In the genomic region with DNA sequence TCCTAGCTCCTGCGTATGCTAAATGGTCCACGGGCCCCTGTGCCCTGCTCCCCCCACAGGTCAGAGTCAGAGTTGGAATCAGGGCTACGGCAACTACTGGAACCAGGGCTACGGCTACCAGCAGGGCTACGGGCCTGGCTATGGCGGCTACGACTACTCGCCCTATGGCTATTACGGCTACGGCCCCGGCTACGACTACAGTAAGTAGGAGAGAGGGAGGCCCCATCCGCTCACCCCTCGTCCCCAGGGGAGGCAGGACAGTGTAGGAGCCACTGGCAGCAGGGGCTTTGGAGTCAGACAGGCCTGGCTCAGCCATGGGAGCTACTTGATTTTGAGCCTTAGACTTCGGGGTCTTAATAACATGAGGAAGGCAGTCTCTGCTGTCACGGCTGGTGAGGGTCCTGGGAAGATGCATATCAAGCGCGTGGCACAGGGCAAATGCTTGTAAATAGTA, we compare ENCODE assay signal across 23 cellular contexts. TPM values are rescaled to one million over a fixed set of nuclear protein-coding genes. Genes with fewer than 3 reads are reported as not detected.
DNase-seq lines count a peak whose midpoint lies in the region; ATAC-seq, FAIRE-seq and TF ChIP-seq lines count a peak whose summit lies in the region.
"Had no signal": no experiment of that assay in that cellular context is flagged by ENCODE, and none has a peak within 500 bp of the region (broad histone marks: within the 10 kb centered on the region; RNA-seq: fewer than 3 reads in every experiment).

No MANE protein-coding gene starts in this region.

- H3K4me1 ChIP-seq in HEK293 (ENCODE audit: control insufficient read depth, insufficient read depth, low read length) (peaks cover 6% of the 10 kb centered on the region; the same call in 1 of the 2 replicates), GM12878 (ENCODE audit: control insufficient read depth, insufficient read depth, low read length) (peaks cover 15% of the 10 kb centered on the region), neutrophil (ENCODE audit: control insufficient read depth in 1 of 2, insufficient read depth in 1 of 2, low read depth in 1 of 2, low read length in 1 of 2) (peaks cover 33 to 39% of the 10 kb centered on the region in 2 experiments), ovary (ENCODE audit: insufficient read depth) (peaks cover 10% of the 10 kb centered on the region)

- peaks cover 20 to 99% of the 10 kb centered on the region in 2 experiments for H3K36me3 ChIP-seq in HEK293 (ENCODE audit: control insufficient read depth in 2 of 2, insufficient read depth in 1 of 2, low read length in 2 of 2)
- peaks cover 60 to 64% of the 10 kb centered on the region in 2 experiments for H3K36me3 ChIP-seq in GM12878 (ENCODE audit: control insufficient read depth in 2 of 2, insufficient read depth in 2 of 2, low read length in 1 of 2)
- H3K36me3 ChIP-seq in neutrophil: peaks cover 85% of the 10 kb centered on the region
- no peaks in the 10 kb centered on the region for H3K36me3 ChIP-seq in ovary

- no peaks in the 10 kb centered on the region for H3K9me3 Mint-ChIP-seq in Calu3 (ENCODE audit: low read depth, unreplicated experiment)

- peaks cover 49% of the 10 kb centered on the region for H3K79me2 ChIP-seq in GM12878 (ENCODE audit: control insufficient read depth, insufficient read depth, low read length)

- no peak overlapping the region for H3K9ac ChIP-seq in GM12878 (ENCODE audit: control insufficient read depth, insufficient read depth, low read length)
- H3K9ac ChIP-seq: parathyroid adenoma had no signal

- BruUV-seq in Calu3 (replicated peaks; lab: Mats Ljungman, UMichigan) (no TSS peak), GM12878 (replicated peaks; lab: Mats Ljungman, UMichigan) (no TSS peak)

- H2AFZ ChIP-seq in GM12878 (ENCODE audit: control insufficient read depth, low read depth, low read length): no peak overlapping the region
- H2AFZ ChIP-seq: parathyroid adenoma had no signal

- H3K4me3 Mint-ChIP-seq in Calu3 (ENCODE audit: low read depth, unreplicated experiment): no peak overlapping the region

- H3K27ac Mint-ChIP-seq in Calu3 (ENCODE audit: unreplicated experiment): peak overlapping the region; percentile 37

- no peak overlapping the region for H3K4me3 ChIP-seq in HEK293 (ENCODE audit: low read depth, low read length)
- no peak overlapping the region for H3K4me3 ChIP-seq in GM12878
- H3K4me3 ChIP-seq in neutrophil (ENCODE audit: low read depth in 1 of 2, low read length in 1 of 2): no peak overlapping the region
- no peak overlapping the region for H3K4me3 ChIP-seq in ovary
- H3K4me3 ChIP-seq: thoracic aorta had no signal

- intact Hi-C loops in Calu3 (cut with micrococcal nuclease; ENCODE audit: unreplicated experiment): no loop called here
- intact Hi-C loops in GM12878 (cut with micrococcal nuclease; ENCODE audit: unreplicated experiment): no loop called here
- intact Hi-C loops in ovary (cut with DNase I): no loop called here

- POLR2A ChIA-PET in HEK293 (lab: Yijun Ruan, JAX) (interaction anchor here (0.6 kb wide), 1 partner anchor 10 kb away, joined by 4 read pairs; no protein-coding TSS in a partner anchor), GM12878 (lab: Charles Lee) (interaction anchor here (2.0 kb wide), 1 partner anchor 22 kb away, joined by 4 read pairs; the partner anchor contains the start of gene PHYKPL)

- H3K9me3 ChIP-seq in HEK293 (ENCODE audit: control insufficient read depth, insufficient read depth, low read depth, low read length): no peaks in the 10 kb centered on the region
- H3K9me3 ChIP-seq in GM12878 (replicated peaks; ENCODE audit: control insufficient read depth, insufficient read depth, low read length): no peaks in the 10 kb centered on the region
- no peaks in the 10 kb centered on the region for H3K9me3 ChIP-seq in neutrophil
- no peaks in the 10 kb centered on the region for H3K9me3 ChIP-seq in ovary
- H3K9me3 ChIP-seq: thoracic aorta had no signal

- FAIRE-seq in GM12878 (lab: Jason Lieb, UNC): no peak
- FAIRE-seq in GM19239 (lab: Jason Lieb, UNC): no peak
- FAIRE-seq: astrocyte, frontal cortex, GM18507 had no signal

- 95% methylated on average over 18 of the region's 18 CpGs for WGBS in GM12878 (ENCODE audit: insufficient coverage, insufficient replicate concordance, low lambda C conversion rate, missing lambda C conversion rate)
- WGBS in ovary, 3 donors: 85 to 89% (median 87%) methylated on average over 18 of the region's 18 CpGs

- RAD21 ChIA-PET in GM12878 (lab: Charles Lee; ENCODE audit: unreplicated experiment): no interaction called here

- in situ Hi-C loops in GM12878 (cut with MboI): no loop called here

- peaks cover 24% of the 10 kb centered on the region for H4K20me1 ChIP-seq in GM12878 (ENCODE audit: control insufficient read depth, insufficient read depth)

- H3K4me1 Mint-ChIP-seq in Calu3 (ENCODE audit: low read depth, unreplicated experiment): peaks cover 47% of the 10 kb centered on the region

- no peak for DNase-seq in Calu3
- no peak for DNase-seq in GM12878 (ENCODE audit: low read depth, low spot score)
- DNase-seq in ovary: no peak
- no peak for DNase-seq in GM19239 (ENCODE audit: insufficient read length, low spot score)
- DNase-seq: IMR-90; MV-4-11; NCI-H1930; NCI-H446 treated with DMSO at 0.1 percent for 48 hours; stimulated activated CD4-positive, alpha-beta T cell treated with anti-CD3 and anti-CD28 coated beads, Interleukin-4, amount 100 ng/mL, for 4 hours; stimulated activated CD8-positive, alpha-beta memory T cell treated with anti-CD3 and anti-CD28 coated beads, Interleukin-4, amount 100 ng/mL, for 48 hours had no signal

- TF ChIP-seq POLR2A in GM12878 (IDR thresholded peaks at IDR 0.05; ENCODE audit: low read depth, low read length) (peak; percentile 39), ovary (IDR thresholded peaks at IDR 0.05) (no peak)

- peak overlapping the region; percentile 12 for H3K4me2 ChIP-seq in GM12878 (ENCODE audit: control insufficient read depth, insufficient read depth)

- ATAC-seq in GM12878 (no peak), GM21786 (IDR thresholded peaks at IDR 0.05; ENCODE audit: unreplicated experiment) (no peak)
- ATAC-seq: left colon, Right ventricle myocardium inferior had no signal

- CTCF ChIA-PET in Calu3 (lab: Charles Lee) (no interaction called here), HEK293 (lab: Yijun Ruan, JAX) (no interaction called here), GM12878 (lab: Yijun Ruan, JAX) (interaction anchor here (1.1 kb wide), 1 partner anchor 21 kb away, joined by 3 read pairs; no protein-coding TSS in a partner anchor)

- no peaks in the 10 kb centered on the region for H3K27me3 Mint-ChIP-seq in Calu3 (ENCODE audit: unreplicated experiment)

- peaks cover 96% of the 10 kb centered on the region for H3K36me3 Mint-ChIP-seq in Calu3 (ENCODE audit: insufficient read depth, unreplicated experiment)

- SMC1A ChIA-PET in GM12878 (lab: Charles Lee; ENCODE audit: uncharacterized antibody, unreplicated experiment): no interaction called here

- TF ChIP-seq CTCF in Calu3 (IDR thresholded peaks at IDR 0.05; ENCODE audit: unreplicated experiment): no peak
- no peak for TF ChIP-seq CTCF in HEK293 (tag by site-specific recombination; IDR thresholded peaks at IDR 0.05)
- no peak for TF ChIP-seq CTCF in GM12878 (IDR thresholded peaks at IDR 0.05 in 2 of 3, conservative IDR thresholded peaks at IDR 0.05 in 1 of 3; ENCODE audit: control insufficient read depth in 2 of 3, extremely low read depth in 1 of 3, insufficient read depth in 1 of 3, low read depth in 3 of 3, low read length in 3 of 3)
- no peak for TF ChIP-seq CTCF in neutrophil (IDR thresholded peaks at IDR 0.05)
- TF ChIP-seq CTCF in ovary (IDR thresholded peaks at IDR 0.05): no peak

- peak overlapping the region; percentile 3; the same call in 1 of the 2 replicates for H3K27ac ChIP-seq in HEK293 (ENCODE audit: extremely low read depth, low read depth, low read length)
- no peak overlapping the region for H3K27ac ChIP-seq in GM12878 (ENCODE audit: control insufficient read depth, insufficient read depth)
- H3K27ac ChIP-seq in neutrophil: peak overlapping the region; percentile 10
- H3K27ac ChIP-seq in ovary: no peak overlapping the region
- H3K27ac ChIP-seq: epithelial cell of prostate, parathyroid adenoma, thoracic aorta had no signal

- H3K27me3 ChIP-seq in GM12878 (replicated peaks in 1 of 2; ENCODE audit: control insufficient read depth in 2 of 2, insufficient read depth in 2 of 2, low read length in 1 of 2) (no peaks in the 10 kb centered on the region), neutrophil (no peaks in the 10 kb centered on the region), ovary (no peaks in the 10 kb centered on the region)

- no peak for TF ChIP-seq RAD21 in GM12878 (IDR thresholded peaks at IDR 0.05; ENCODE audit: insufficient read depth, low read depth, low read length)

- no peak for TF ChIP-seq EP300 in GM12878 (IDR thresholded peaks at IDR 0.05; ENCODE audit: borderline replicate concordance in 1 of 2, control insufficient read depth in 1 of 2, low read depth in 2 of 2, low read length in 2 of 2)
- TF ChIP-seq EP300 in ovary (IDR thresholded peaks at IDR 0.05): no peak

RNA-seq across cellular contexts. Expression of gene HNRNPAB, which starts 5.8 kb away (rescaled TPM):
- total RNA-seq in Calu3 (2022) (306 and 314 TPM in 2 replicates), GM12878 (2014; rRNA removed) (120 and 134 TPM in 2 replicates), GM12878 (2014; rRNA removed; fragmentation: Illumina TruSeq; extraction: Trizol) (167 and 175 TPM in 2 replicates), GM12878 (2021) (311 and 330 TPM in 2 replicates), ovary (100 to 1,000 TPM in 4 of 7 donors, 10 to 100 TPM in 3; 42.0 to 132 (median 102) TPM)
- total RNA-seq in GM12878 (2013; cell fraction: nucleolus; rRNA removed): 21.9 and 24.9 TPM in 2 replicates
- 118 TPM for polyA plus RNA-seq in GM12878 (2011; ENCODE audit: low read depth)
- polyA plus RNA-seq in GM12878 (2011; rRNA removed) (193 and 198 TPM in 2 replicates), GM12878 (2014; fragmentation: Illumina TruSeq; extraction: Trizol) (262 and 268 TPM in 2 replicates), GM12878 (2014; fragmentation: Nextera tagmentation; extraction: Ambion mirVana) (10 to 100 TPM; 42.3 to 77.6 TPM), GM12878 (2014; rRNA removed) (299 and 332 TPM in 2 replicates), GM12878 (2016; fragmentation: Nextera tagmentation; extraction: Ambion mirVana) (100 to 1,000 TPM; 269 to 302 TPM), ovary (100 to 1,000 TPM in 1 of 2 donors, 10 to 100 TPM in 1; 56.4 to 106 TPM)
- 148 and 169 TPM in 2 replicates for polyA plus RNA-seq in GM12878 (2011; cell fraction: cytosol; rRNA removed)
- polyA plus RNA-seq in GM12878 (2011; cell fraction: nucleus; rRNA removed): 78.5 and 127 TPM in 2 replicates
- polyA plus RNA-seq in GM12878 (2012): 119 and 164 TPM in 2 replicates
- polyA minus RNA-seq in GM12878 (2011; rRNA and poly(A)+ RNA removed): 56.9 and 60.6 TPM in 2 replicates
- 39.2 and 49.7 TPM in 2 replicates for polyA minus RNA-seq in GM12878 (2011; cell fraction: cytosol; rRNA and poly(A)+ RNA removed)
- polyA minus RNA-seq in GM12878 (2011; cell fraction: nucleus; rRNA and poly(A)+ RNA removed): 21.6 and 37.5 TPM in 2 replicates

RNA-seq across cellular contexts. Expression of gene PHYKPL, which starts 22.5 kb away (rescaled TPM):
- total RNA-seq in Calu3 (2022) (87.5 and 96.7 TPM in 2 replicates), GM12878 (2014; rRNA removed) (25.2 and 26.6 TPM in 2 replicates), GM12878 (2014; rRNA removed; fragmentation: Illumina TruSeq; extraction: Trizol) (23.3 and 23.5 TPM in 2 replicates), GM12878 (2021) (36.1 and 45.1 TPM in 2 replicates), ovary (10 to 100 TPM; 41.7 to 93.3 (median 62.7) TPM)
- 144 and 151 TPM in 2 replicates for total RNA-seq in GM12878 (2013; cell fraction: nucleolus; rRNA removed)
- polyA plus RNA-seq in GM12878 (2011; ENCODE audit: low read depth): 16.0 TPM
- polyA plus RNA-seq in GM12878 (2011; rRNA removed) (39.9 and 53.9 TPM in 2 replicates), GM12878 (2014; fragmentation: Illumina TruSeq; extraction: Trizol) (17.3 and 22.9 TPM in 2 replicates), GM12878 (2014; fragmentation: Nextera tagmentation; extraction: Ambion mirVana) (1 to 10 TPM; 4.5 to 7.9 TPM), GM12878 (2014; rRNA removed) (40.6 and 42.3 TPM in 2 replicates), GM12878 (2016; fragmentation: Nextera tagmentation; extraction: Ambion mirVana) (10 to 100 TPM; 26.0 to 29.0 TPM), ovary (10 to 100 TPM; 31.8 to 46.8 TPM)
- polyA plus RNA-seq in GM12878 (2011; cell fraction: cytosol; rRNA removed): 37.9 and 49.1 TPM in 2 replicates
- polyA plus RNA-seq in GM12878 (2011; cell fraction: nucleus; rRNA removed): 213 and 242 TPM in 2 replicates
- polyA plus RNA-seq in GM12878 (2012): 34.1 and 38.8 TPM in 2 replicates
- 63.2 and 88.8 TPM in 2 replicates for polyA minus RNA-seq in GM12878 (2011; rRNA and poly(A)+ RNA removed)
- 9.1 and 13.4 TPM in 2 replicates for polyA minus RNA-seq in GM12878 (2011; cell fraction: cytosol; rRNA and poly(A)+ RNA removed)
- polyA minus RNA-seq in GM12878 (2011; cell fraction: nucleus; rRNA and poly(A)+ RNA removed): 79.1 and 138 TPM in 2 replicates

RNA-seq across cellular contexts. Expression of gene GMCL2, which starts 22.9 kb away (rescaled TPM):
- total RNA-seq in Calu3 (2022) (not detected in 2 replicates), GM12878 (2014; rRNA removed) (not detected in 2 replicates), GM12878 (2014; rRNA removed; fragmentation: Illumina TruSeq; extraction: Trizol) (not detected in 2 replicates), GM12878 (2021) (not detected in 2 replicates), ovary (not detected)
- not detected in 2 replicates for total RNA-seq in GM12878 (2013; cell fraction: nucleolus; rRNA removed)
- polyA plus RNA-seq in GM12878 (2011; ENCODE audit: low read depth): not detected
- polyA plus RNA-seq in GM12878 (2011; rRNA removed) (0.04 TPM in 1 of 2 replicates, not detected in the other), GM12878 (2014; fragmentation: Illumina TruSeq; extraction: Trizol) (not detected in 2 replicates), GM12878 (2014; fragmentation: Nextera tagmentation; extraction: Ambion mirVana) (not detected), GM12878 (2014; rRNA removed) (not detected in 2 replicates), GM12878 (2016; fragmentation: Nextera tagmentation; extraction: Ambion mirVana) (under 1 TPM in 1 of 2 experiments, not detected in 1; 0.07 TPM), ovary (not detected)
- polyA plus RNA-seq in GM12878 (2011; cell fraction: cytosol; rRNA removed): not detected in 2 replicates
- polyA plus RNA-seq in GM12878 (2011; cell fraction: nucleus; rRNA removed): not detected in 2 replicates
- polyA plus RNA-seq in GM12878 (2012): not detected in 2 replicates
- not detected in 2 replicates for polyA minus RNA-seq in GM12878 (2011; rRNA and poly(A)+ RNA removed)
- not detected in 2 replicates for polyA minus RNA-seq in GM12878 (2011; cell fraction: cytosol; rRNA and poly(A)+ RNA removed)
- not detected in 2 replicates for polyA minus RNA-seq in GM12878 (2011; cell fraction: nucleus; rRNA and poly(A)+ RNA removed)
- total RNA-seq: astrocyte, frontal cortex, IMR-90, left colon, mononuclear cell, Right ventricle myocardium inferior, thoracic aorta had no signal
- polyA plus RNA-seq: BJ, IMR-90 had no signal

RNA-seq across cellular contexts. Expression of gene NHP2, which starts 56.4 kb away (rescaled TPM):
- total RNA-seq in Calu3 (2022): 182 and 193 TPM in 2 replicates
- total RNA-seq in GM12878 (2013; cell fraction: nucleolus; rRNA removed): 53.0 and 54.1 TPM in 2 replicates
- total RNA-seq in GM12878 (2014; rRNA removed): 284 and 305 TPM in 2 replicates
- total RNA-seq in GM12878 (2014; rRNA removed; fragmentation: Illumina TruSeq; extraction: Trizol): 132 and 163 TPM in 2 replicates
- 233 TPM in 2 replicates for total RNA-seq in GM12878 (2021)
- polyA plus RNA-seq in GM12878 (2011; ENCODE audit: low read depth): 141 TPM
- 112 and 130 TPM in 2 replicates for polyA plus RNA-seq in GM12878 (2011; rRNA removed)
- polyA plus RNA-seq in GM12878 (2011; cell fraction: cytosol; rRNA removed): 200 and 227 TPM in 2 replicates
- 129 and 130 TPM in 2 replicates for polyA plus RNA-seq in GM12878 (2011; cell fraction: nucleus; rRNA removed)
- 153 and 166 TPM in 2 replicates for polyA plus RNA-seq in GM12878 (2012)
- 46.4 and 97.3 TPM in 2 replicates for polyA plus RNA-seq in GM12878 (2014; fragmentation: Illumina TruSeq; extraction: Trizol)
- polyA plus RNA-seq in GM12878 (2014; fragmentation: Nextera tagmentation; extraction: Ambion mirVana): 100 to 1,000 TPM in 1 of 2 experiments, 10 to 100 TPM in 1; 39.2 to 127 TPM
- polyA plus RNA-seq in GM12878 (2014; rRNA removed): 277 and 301 TPM in 2 replicates
- polyA plus RNA-seq in GM12878 (2016; fragmentation: Nextera tagmentation; extraction: Ambion mirVana): 100 to 1,000 TPM; 485 to 513 TPM
- 50.3 and 72.8 TPM in 2 replicates for polyA minus RNA-seq in GM12878 (2011; rRNA and poly(A)+ RNA removed)
- polyA minus RNA-seq in GM12878 (2011; cell fraction: cytosol; rRNA and poly(A)+ RNA removed): 57.3 and 62.9 TPM in 2 replicates
- polyA minus RNA-seq in GM12878 (2011; cell fraction: nucleus; rRNA and poly(A)+ RNA removed): 35.5 and 50.4 TPM in 2 replicates
- total RNA-seq in ovary: 100 to 1,000 TPM in 6 of 7 donors, 10 to 100 TPM in 1; 78.4 to 174 (median 115) TPM
- polyA plus RNA-seq in ovary: 100 to 1,000 TPM in 1 of 2 donors, 10 to 100 TPM in 1; 50.1 to 148 TPM

Comparison
In these comparisons a context has a peak if more than half of its experiments do, and no peak if none do; other contexts are left out.
1. H3K27ac ChIP-seq: peak in HEK293 (single experiment) and neutrophil (single experiment); none in GM12878 (single experiment) and ovary (0 of 2).